Comparison of ENCODE assay signal across 28 cellular contexts in genomic region chr21:19245188-19245580, GRCh38.
"Had no signal": no experiment of that assay in that cellular context is flagged by ENCODE, and none has a peak within 500 bp of the region (broad histone marks: within the 10 kb centered on the region; RNA-seq: fewer than 3 reads in every experiment).

No MANE protein-coding gene starts in this region.

- H3K4me3 ChIP-seq: lower lobe of right lung, mucosa of descending colon, ovary, right atrium auricular region, sigmoid colon, thyroid gland, transverse colon, upper lobe of left lung, vagina had no signal

- H3K27ac ChIP-seq: lower lobe of right lung, ovary, right atrium auricular region, sigmoid colon, thyroid gland, transverse colon, upper lobe of left lung, vagina had no signal

- H3K9me3 ChIP-seq: lower lobe of right lung, ovary, right atrium auricular region, thyroid gland, transverse colon, vagina had no signal

- H3K36me3 ChIP-seq: lower lobe of right lung, ovary, right atrium auricular region, sigmoid colon, thyroid gland, transverse colon, upper lobe of left lung, vagina had no signal

- ATAC-seq: left lobe of liver; left ventricle myocardium superior; mucosa of descending colon; naive thymus-derived CD4-positive, alpha-beta T cell; natural killer cell treated with Interleukin-12 subunit alpha and Interleukin-12 subunit beta and Interleukin-15 and Interleukin-18, amount 100 ng/mL, for 72 hours; stimulated activated memory B cell treated with anti-CD40 and anti-IgM and Interleukin-4, amounts not matched to agents 10 μg/mL and 1 μg/mL and 100 μg/mL, for 72 hours had no signal

- H3K4me1 ChIP-seq: lower lobe of right lung, right atrium auricular region, sigmoid colon, thyroid gland, transverse colon, upper lobe of left lung, vagina had no signal

- FAIRE-seq: islet of Langerhans, small intestine had no signal

- H3K27me3 ChIP-seq: ovary, right atrium auricular region, sigmoid colon, thyroid gland, transverse colon, upper lobe of left lung, vagina had no signal

- DNase-seq: hypothalamus; immature natural killer cell; left ventricle myocardium superior; lower lobe of right lung; mammary epithelial cell; mesendoderm; midbrain; naive thymus-derived CD4-positive, alpha-beta T cell; sigmoid colon; small intestine; stimulated activated CD4-positive, alpha-beta T cell treated with anti-CD3 and anti-CD28 coated beads, Interleukin-1b, Interleukin-23, amount 100 ng/mL, for 48 hours; stimulated activated CD4-positive, alpha-beta T cell treated with anti-CD3 and anti-CD28 coated beads, Interleukin-2, amount 100 ng/mL, for 48 hours; stimulated activated CD4-positive, alpha-beta T cell treated with anti-CD3 and anti-CD28 coated beads, Interleukin-4, amount 100 ng/mL, for 4 hours; stimulated activated CD8-positive, alpha-beta memory T cell treated with anti-CD3 and anti-CD28 coated beads, Interleukin-4, amount 100 ng/mL, for 48 hours; stimulated activated naive CD4-positive, alpha-beta T cell treated with Interleukin-2 at 50 U/mL for 16 hours; stimulated activated naive CD8-positive, alpha-beta T cell treated with anti-CD3 and anti-CD28 coated beads, Interleukin-15, amount 100 ng/mL, for 72 hours; substantia nigra; thyroid gland; transverse colon had no signal
